1 cellular context compared by ENCODE assay signal in the genomic region with DNA sequence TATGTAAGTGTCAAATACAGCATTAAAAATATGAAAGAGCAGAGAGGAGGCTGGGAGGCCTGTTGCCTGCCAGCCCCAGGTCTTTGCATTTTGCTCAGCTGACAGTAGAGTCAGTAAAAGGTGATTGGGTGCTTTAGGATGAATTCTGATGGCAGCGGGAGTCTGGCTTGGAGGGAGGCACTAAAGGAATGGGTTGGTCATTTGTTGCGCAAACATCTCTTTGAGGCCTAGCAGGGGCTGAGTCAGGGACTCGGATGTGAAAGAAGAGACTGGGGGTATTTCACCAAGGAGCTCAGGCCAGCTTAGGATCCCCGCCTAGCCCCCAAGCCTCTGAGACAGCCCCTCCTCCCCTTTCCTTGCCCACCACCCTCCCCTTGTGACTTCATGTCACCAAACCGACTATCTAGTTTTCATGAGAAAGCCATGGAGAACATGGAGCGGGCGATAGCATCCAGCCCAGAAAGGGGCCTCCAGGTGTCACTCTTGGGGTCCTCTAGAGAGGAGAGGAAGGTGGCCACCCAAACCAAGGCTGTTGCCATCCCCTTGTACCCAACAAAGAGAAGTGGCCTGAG.
TF ChIP-seq lines count a peak whose summit lies in the region.

No MANE protein-coding gene starts in this region.

TF ChIP-seq in H1, 55 proteins besides CTCF, POLR2A, EP300 and RAD21:
- TF ChIP-seq CEBPB (IDR thresholded peaks at IDR 0.05; ENCODE audit: low read depth, low read length) (peak; percentile 90), BACH1 (IDR thresholded peaks at IDR 0.05; ENCODE audit: low read length) (peak; percentile 18; the same call in 1 of the 2 replicates), RNF2 (IDR thresholded peaks at IDR 0.05; ENCODE audit: borderline replicate concordance, low read depth, low read length, missing control alignments, poor library complexity, severe bottlenecking) (no peak), GTF2F1 (IDR thresholded peaks at IDR 0.05; ENCODE audit: borderline replicate concordance, low read depth, low read length) (no peak)
